In the genomic region with DNA sequence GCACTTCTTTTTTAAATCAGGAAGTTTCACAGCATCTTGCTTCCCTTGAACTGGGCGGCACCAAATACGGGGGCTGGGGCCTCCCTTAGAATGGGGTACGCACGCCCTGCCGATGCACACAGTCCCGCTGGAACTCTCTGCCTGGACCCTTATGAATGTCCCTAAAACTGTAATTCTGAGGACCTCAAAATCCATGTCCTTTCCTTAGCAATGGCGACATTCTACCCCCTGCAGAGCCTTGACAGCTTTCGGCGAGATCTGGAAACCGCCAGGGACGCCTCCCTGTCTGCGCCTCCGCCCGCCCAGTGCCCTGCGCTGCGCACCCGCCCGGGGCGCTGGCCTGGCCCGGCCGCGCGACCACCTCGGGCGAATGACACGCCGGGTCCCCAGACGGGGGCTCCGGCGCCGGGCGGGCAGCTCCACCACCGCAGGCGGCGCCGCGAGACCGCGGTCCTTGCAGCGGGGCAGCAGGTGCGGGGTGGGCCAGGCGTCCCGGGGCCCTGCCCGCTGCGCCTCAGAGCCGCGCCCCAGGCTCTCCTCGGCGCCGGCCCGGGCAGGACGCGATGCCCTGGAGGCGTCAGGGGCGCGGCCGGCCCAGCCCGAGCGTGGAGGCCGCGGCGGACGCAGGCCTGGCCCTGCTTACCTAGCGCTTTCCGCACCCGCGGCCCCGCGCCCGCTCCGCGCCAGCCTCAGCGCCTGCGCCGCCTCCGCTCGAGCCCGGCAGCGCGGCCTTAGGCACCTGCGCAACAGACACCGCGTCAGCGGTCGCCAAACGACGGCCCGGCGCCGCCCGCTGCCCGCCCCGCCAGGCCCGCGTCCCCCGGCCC, we compare ENCODE assay signal across 1 cellular context.
TF ChIP-seq lines count a peak whose summit lies in the region.

No MANE protein-coding gene starts in this region.

TF ChIP-seq in HEK293, 187 proteins besides CTCF, POLR2A, EP300 and RAD21 (continued from another document):
- TF ChIP-seq, protein P1, sequence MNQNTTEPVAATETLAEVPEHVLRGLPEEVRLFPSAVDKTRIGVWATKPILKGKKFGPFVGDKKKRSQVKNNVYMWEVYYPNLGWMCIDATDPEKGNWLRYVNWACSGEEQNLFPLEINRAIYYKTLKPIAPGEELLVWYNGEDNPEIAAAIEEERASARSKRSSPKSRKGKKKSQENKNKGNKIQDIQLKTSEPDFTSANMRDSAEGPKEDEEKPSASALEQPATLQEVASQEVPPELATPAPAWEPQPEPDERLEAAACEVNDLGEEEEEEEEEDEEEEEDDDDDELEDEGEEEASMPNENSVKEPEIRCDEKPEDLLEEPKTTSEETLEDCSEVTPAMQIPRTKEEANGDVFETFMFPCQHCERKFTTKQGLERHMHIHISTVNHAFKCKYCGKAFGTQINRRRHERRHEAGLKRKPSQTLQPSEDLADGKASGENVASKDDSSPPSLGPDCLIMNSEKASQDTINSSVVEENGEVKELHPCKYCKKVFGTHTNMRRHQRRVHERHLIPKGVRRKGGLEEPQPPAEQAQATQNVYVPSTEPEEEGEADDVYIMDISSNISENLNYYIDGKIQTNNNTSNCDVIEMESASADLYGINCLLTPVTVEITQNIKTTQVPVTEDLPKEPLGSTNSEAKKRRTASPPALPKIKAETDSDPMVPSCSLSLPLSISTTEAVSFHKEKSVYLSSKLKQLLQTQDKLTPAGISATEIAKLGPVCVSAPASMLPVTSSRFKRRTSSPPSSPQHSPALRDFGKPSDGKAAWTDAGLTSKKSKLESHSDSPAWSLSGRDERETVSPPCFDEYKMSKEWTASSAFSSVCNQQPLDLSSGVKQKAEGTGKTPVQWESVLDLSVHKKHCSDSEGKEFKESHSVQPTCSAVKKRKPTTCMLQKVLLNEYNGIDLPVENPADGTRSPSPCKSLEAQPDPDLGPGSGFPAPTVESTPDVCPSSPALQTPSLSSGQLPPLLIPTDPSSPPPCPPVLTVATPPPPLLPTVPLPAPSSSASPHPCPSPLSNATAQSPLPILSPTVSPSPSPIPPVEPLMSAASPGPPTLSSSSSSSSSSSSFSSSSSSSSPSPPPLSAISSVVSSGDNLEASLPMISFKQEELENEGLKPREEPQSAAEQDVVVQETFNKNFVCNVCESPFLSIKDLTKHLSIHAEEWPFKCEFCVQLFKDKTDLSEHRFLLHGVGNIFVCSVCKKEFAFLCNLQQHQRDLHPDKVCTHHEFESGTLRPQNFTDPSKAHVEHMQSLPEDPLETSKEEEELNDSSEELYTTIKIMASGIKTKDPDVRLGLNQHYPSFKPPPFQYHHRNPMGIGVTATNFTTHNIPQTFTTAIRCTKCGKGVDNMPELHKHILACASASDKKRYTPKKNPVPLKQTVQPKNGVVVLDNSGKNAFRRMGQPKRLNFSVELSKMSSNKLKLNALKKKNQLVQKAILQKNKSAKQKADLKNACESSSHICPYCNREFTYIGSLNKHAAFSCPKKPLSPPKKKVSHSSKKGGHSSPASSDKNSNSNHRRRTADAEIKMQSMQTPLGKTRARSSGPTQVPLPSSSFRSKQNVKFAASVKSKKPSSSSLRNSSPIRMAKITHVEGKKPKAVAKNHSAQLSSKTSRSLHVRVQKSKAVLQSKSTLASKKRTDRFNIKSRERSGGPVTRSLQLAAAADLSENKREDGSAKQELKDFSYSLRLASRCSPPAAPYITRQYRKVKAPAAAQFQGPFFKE (tag by site-specific recombination; IDR thresholded peaks at IDR 0.05; ENCODE audit: borderline replicate concordance), result no peak
- TF ChIP-seq ZNF501 (tag by site-specific recombination; IDR thresholded peaks at IDR 0.05) (no peak), ZNF623 (tag by site-specific recombination; IDR thresholded peaks at IDR 0.05) (no peak), ZNF266 (tag by site-specific recombination; IDR thresholded peaks at IDR 0.05; ENCODE audit: low read depth) (no peak), KLF8 (tag by site-specific recombination; IDR thresholded peaks at IDR 0.05) (no peak), ZBTB20 (tag by site-specific recombination; IDR thresholded peaks at IDR 0.05) (peak; percentile 67; the same call in 1 of the 2 replicates), ZSCAN30 (tag by site-specific recombination; IDR thresholded peaks at IDR 0.05) (0 out of 2 replicates have a peak, but pooled peaks have one; percentile 16), YY2 (tag by site-specific recombination; IDR thresholded peaks at IDR 0.05) (0 out of 2 replicates have a peak, but pooled peaks have one; percentile 35), KLF1 (tag by site-specific recombination; IDR thresholded peaks at IDR 0.05) (0 out of 2 replicates have a peak, but pooled peaks have one; percentile 24), ZNF239 (tag by site-specific recombination; IDR thresholded peaks at IDR 0.05) (no peak), ZBTB8A (tag by site-specific recombination; IDR thresholded peaks at IDR 0.05) (peak; percentile 57), HOXA7 (CRISPR knock-in tag; IDR thresholded peaks at IDR 0.05; ENCODE audit: borderline replicate concordance) (no peak), GLIS1 (tag by site-specific recombination; IDR thresholded peaks at IDR 0.05) (peak; percentile 52; the same call in 1 of the 2 replicates), PRDM1 (tag by site-specific recombination; IDR thresholded peaks at IDR 0.05) (no peak), ZSCAN23 (tag by site-specific recombination; IDR thresholded peaks at IDR 0.05) (no peak), ZIC2 (tag by site-specific recombination; IDR thresholded peaks at IDR 0.05) (peak; percentile 50; the same call in 1 of the 2 replicates), ZNF10 (tag by site-specific recombination; IDR thresholded peaks at IDR 0.05) (no peak), EGR2 (tag by site-specific recombination; IDR thresholded peaks at IDR 0.05; ENCODE audit: low read depth) (no peak), ZNF184 (tag by site-specific recombination; IDR thresholded peaks at IDR 0.05) (no peak)
- TF ChIP-seq, protein P2, sequence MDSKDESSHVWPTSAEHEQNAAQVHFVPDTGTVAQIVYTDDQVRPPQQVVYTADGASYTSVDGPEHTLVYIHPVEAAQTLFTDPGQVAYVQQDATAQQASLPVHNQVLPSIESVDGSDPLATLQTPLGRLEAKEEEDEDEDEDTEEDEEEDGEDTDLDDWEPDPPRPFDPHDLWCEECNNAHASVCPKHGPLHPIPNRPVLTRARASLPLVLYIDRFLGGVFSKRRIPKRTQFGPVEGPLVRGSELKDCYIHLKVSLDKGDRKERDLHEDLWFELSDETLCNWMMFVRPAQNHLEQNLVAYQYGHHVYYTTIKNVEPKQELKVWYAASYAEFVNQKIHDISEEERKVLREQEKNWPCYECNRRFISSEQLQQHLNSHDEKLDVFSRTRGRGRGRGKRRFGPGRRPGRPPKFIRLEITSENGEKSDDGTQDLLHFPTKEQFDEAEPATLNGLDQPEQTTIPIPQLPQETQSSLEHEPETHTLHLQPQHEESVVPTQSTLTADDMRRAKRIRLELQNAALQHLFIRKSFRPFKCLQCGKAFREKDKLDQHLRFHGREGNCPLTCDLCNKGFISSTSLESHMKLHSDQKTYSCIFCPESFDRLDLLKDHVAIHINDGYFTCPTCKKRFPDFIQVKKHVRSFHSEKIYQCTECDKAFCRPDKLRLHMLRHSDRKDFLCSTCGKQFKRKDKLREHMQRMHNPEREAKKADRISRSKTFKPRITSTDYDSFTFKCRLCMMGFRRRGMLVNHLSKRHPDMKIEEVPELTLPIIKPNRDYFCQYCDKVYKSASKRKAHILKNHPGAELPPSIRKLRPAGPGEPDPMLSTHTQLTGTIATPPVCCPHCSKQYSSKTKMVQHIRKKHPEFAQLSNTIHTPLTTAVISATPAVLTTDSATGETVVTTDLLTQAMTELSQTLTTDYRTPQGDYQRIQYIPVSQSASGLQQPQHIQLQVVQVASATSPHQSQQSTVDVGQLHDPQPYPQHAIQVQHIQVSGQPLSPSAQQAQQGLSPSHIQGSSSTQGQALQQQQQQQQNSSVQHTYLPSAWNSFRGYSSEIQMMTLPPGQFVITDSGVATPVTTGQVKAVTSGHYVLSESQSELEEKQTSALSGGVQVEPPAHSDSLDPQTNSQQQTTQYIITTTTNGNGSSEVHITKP (tag by site-specific recombination; IDR thresholded peaks at IDR 0.05), result no peak
- TF ChIP-seq, protein P3, sequence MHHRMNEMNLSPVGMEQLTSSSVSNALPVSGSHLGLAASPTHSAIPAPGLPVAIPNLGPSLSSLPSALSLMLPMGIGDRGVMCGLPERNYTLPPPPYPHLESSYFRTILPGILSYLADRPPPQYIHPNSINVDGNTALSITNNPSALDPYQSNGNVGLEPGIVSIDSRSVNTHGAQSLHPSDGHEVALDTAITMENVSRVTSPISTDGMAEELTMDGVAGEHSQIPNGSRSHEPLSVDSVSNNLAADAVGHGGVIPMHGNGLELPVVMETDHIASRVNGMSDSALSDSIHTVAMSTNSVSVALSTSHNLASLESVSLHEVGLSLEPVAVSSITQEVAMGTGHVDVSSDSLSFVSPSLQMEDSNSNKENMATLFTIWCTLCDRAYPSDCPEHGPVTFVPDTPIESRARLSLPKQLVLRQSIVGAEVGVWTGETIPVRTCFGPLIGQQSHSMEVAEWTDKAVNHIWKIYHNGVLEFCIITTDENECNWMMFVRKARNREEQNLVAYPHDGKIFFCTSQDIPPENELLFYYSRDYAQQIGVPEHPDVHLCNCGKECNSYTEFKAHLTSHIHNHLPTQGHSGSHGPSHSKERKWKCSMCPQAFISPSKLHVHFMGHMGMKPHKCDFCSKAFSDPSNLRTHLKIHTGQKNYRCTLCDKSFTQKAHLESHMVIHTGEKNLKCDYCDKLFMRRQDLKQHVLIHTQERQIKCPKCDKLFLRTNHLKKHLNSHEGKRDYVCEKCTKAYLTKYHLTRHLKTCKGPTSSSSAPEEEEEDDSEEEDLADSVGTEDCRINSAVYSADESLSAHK (tag by site-specific recombination; IDR thresholded peaks at IDR 0.05), result peak; percentile 36; the same call in 1 of the 2 replicates
- TF ChIP-seq, protein P4, sequence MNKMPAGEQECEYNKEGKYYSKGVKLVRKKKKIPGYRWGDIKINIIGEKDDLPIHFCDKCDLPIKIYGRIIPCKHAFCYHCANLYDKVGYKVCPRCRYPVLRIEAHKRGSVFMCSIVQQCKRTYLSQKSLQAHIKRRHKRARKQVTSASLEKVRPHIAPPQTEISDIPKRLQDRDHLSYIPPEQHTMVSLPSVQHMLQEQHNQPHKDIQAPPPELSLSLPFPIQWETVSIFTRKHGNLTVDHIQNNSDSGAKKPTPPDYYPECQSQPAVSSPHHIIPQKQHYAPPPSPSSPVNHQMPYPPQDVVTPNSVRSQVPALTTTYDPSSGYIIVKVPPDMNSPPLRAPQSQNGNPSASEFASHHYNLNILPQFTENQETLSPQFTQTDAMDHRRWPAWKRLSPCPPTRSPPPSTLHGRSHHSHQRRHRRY (tag by site-specific recombination; IDR thresholded peaks at IDR 0.05), result no peak
- TF ChIP-seq, protein P5, sequence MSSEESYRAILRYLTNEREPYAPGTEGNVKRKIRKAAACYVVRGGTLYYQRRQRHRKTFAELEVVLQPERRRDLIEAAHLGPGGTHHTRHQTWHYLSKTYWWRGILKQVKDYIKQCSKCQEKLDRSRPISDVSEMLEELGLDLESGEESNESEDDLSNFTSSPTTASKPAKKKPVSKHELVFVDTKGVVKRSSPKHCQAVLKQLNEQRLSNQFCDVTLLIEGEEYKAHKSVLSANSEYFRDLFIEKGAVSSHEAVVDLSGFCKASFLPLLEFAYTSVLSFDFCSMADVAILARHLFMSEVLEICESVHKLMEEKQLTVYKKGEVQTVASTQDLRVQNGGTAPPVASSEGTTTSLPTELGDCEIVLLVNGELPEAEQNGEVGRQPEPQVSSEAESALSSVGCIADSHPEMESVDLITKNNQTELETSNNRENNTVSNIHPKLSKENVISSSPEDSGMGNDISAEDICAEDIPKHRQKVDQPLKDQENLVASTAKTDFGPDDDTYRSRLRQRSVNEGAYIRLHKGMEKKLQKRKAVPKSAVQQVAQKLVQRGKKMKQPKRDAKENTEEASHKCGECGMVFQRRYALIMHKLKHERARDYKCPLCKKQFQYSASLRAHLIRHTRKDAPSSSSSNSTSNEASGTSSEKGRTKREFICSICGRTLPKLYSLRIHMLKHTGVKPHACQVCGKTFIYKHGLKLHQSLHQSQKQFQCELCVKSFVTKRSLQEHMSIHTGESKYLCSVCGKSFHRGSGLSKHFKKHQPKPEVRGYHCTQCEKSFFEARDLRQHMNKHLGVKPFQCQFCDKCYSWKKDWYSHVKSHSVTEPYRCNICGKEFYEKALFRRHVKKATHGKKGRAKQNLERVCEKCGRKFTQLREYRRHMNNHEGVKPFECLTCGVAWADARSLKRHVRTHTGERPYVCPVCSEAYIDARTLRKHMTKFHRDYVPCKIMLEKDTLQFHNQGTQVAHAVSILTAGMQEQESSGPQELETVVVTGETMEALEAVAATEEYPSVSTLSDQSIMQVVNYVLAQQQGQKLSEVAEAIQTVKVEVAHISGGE (tag by site-specific recombination; conservative IDR thresholded peaks at IDR 0.05; ENCODE audit: low read depth), result no peak
